In the genomic region with DNA sequence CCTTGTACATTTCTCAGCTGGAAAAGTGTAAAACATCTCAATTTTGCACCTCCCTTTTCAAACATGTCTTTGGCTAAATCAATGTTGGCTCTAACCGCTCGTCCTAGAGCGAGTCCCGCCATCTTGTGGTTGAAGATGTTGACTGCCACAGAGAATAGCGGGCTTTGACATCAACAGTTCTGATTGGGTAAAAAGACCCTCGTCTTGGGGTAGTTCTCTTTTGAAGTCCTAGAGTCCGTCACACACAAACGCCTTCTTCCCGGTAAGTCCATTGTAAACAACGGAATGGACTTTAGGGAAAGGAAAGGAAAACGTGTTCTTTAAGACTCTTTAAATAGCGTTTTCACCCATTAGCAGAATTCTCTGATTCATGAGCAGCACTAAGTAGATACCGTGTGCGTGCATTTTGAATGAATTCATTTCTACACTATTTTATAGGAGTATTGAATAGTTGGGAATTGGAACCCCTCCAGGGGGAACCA, we compare ENCODE assay signal across 8 cellular contexts.
A peak's percentile ranks its signal among the peaks of the same experiment; 100 is the strongest.
DNase-seq lines count a peak whose midpoint lies in the region; ATAC-seq and TF ChIP-seq lines count a peak whose summit lies in the region.

No MANE protein-coding gene starts in this region.

- H3K36me3 Mint-ChIP-seq in dendritic cell treated with granulocyte-macrophage colony-stimulating factor and Interleukin-4, amounts not matched to agents 40 ng/mL and 50 ng/mL, for 4 days (ENCODE audit: low read depth): peaks cover 16% of the 10 kb centered on the region

- H3K4me3 Mint-ChIP-seq in dendritic cell treated with granulocyte-macrophage colony-stimulating factor and Interleukin-4, amounts not matched to agents 40 ng/mL and 50 ng/mL, for 4 days: peak overlapping the region; percentile 98

- H3K9me3 Mint-ChIP-seq in dendritic cell treated with granulocyte-macrophage colony-stimulating factor and Interleukin-4, amounts not matched to agents 40 ng/mL and 50 ng/mL, for 4 days: peaks cover 12% of the 10 kb centered on the region

- peak overlapping the region; percentile 86 for H3K27ac Mint-ChIP-seq in dendritic cell treated with granulocyte-macrophage colony-stimulating factor and Interleukin-4, amounts not matched to agents 40 ng/mL and 50 ng/mL, for 4 days

- peak; percentile 34 for TF ChIP-seq CTCF in NB4 (IDR thresholded peaks at IDR 0.05; ENCODE audit: low read depth, low read length)

- peak; percentile 48 for ATAC-seq in HG02623 (IDR thresholded peaks at IDR 0.05; ENCODE audit: unreplicated experiment)

- DNase-seq in NCI-H524 (lab: John Stamatoyannopoulos, UW) (peak; percentile 29 to 71), NCI-H524 treated with DMSO at 0.1 percent for 48 hours (lab: John Stamatoyannopoulos, UW) (no peak), NB4 (ENCODE audit: low read depth) (peak; percentile 85), UCSD-AML1 (lab: John Stamatoyannopoulos, UW; ENCODE audit: unreplicated experiment) (peak; percentile 16), left kidney (ENCODE audit: low read depth, low spot score) (peak; percentile 92)
- DNase-seq in stimulated activated CD4-positive, alpha-beta T cell treated with anti-CD3 and anti-CD28 coated beads, Interleukin-1b, Interleukin-23, amount 100 ng/mL, for 48 hours: peak; percentile 51

- intact Hi-C loops in dendritic cell treated with granulocyte-macrophage colony-stimulating factor and Interleukin-4, amounts not matched to agents 40 ng/mL and 50 ng/mL, for 4 days (cut with micrococcal nuclease): no loop called here

- TF ChIP-seq POLR2A in NB4 (IDR thresholded peaks at IDR 0.05; ENCODE audit: extremely low read depth, insufficient read length): no peak

- H3K4me1 Mint-ChIP-seq in dendritic cell treated with granulocyte-macrophage colony-stimulating factor and Interleukin-4, amounts not matched to agents 40 ng/mL and 50 ng/mL, for 4 days (ENCODE audit: low read depth): peaks cover 27% of the 10 kb centered on the region

- peaks cover 16% of the 10 kb centered on the region for H3K27me3 Mint-ChIP-seq in dendritic cell treated with granulocyte-macrophage colony-stimulating factor and Interleukin-4, amounts not matched to agents 40 ng/mL and 50 ng/mL, for 4 days

- peak overlapping the region; percentile 95 for H3K4me3 ChIP-seq in NB4 (ENCODE audit: low read depth, low read length)
